In genomic region chr3:85567074-85567676, GRCh38 we compare ENCODE assay signal across 8 cellular contexts.
DNase-seq lines count a peak whose midpoint lies in the region; ATAC-seq and TF ChIP-seq lines count a peak whose summit lies in the region.

No MANE protein-coding gene starts in this region.

- H3K4me3 ChIP-seq in HFF-Myc (replicated peaks; ENCODE audit: low read depth, low read length) (no peak overlapping the region), cardiac fibroblast (replicated peaks in 1 of 2; ENCODE audit: low read depth in 2 of 2, low read length in 2 of 2) (no peak overlapping the region)

- TF ChIP-seq CTCF in HFF-Myc (IDR thresholded peaks at IDR 0.05; ENCODE audit: low read depth, low read length, missing control alignments) (peak; percentile 58), cardiac fibroblast (IDR thresholded peaks at IDR 0.05; ENCODE audit: low read depth, low read length) (peak; percentile 58)

- ATAC-seq in GM18873 (IDR thresholded peaks at IDR 0.05; ENCODE audit: low FRiP score, unreplicated experiment) = no peak

- peak; percentile 28 for DNase-seq in activated CD4-positive, CD25-positive, alpha-beta regulatory T cell treated with anti-CD3 and anti-CD28 coated beads, Interleukin-2, amount 50 U/mL, for 72 hours
- DNase-seq in activated CD4-positive, CD25-positive, alpha-beta regulatory T cell (lab: John Stamatoyannopoulos, UW) = no peak
- DNase-seq in HFF-Myc (ENCODE audit: extremely low read depth, low read depth) (no peak), NCI-H526 treated with DMSO at 0.1 percent for 48 hours (lab: John Stamatoyannopoulos, UW) (peak; percentile 9), cardiac fibroblast (ENCODE audit: low read depth in 2 of 2) (peak; percentile 12 to 65), lung microvascular endothelial cell (ENCODE audit: low read depth in 2 of 2) (peak; percentile 31 to 75), NCI-H226 (no peak)

Comparison
In these comparisons a context has a peak if more than half of its experiments do, and no peak if none do; other contexts are left out.
1. DNase-seq: peak in activated CD4-positive, CD25-positive, alpha-beta regulatory T cell treated with anti-CD3 and anti-CD28 coated beads, Interleukin-2, amount 50 U/mL, for 72 hours (single experiment), NCI-H526 treated with DMSO at 0.1 percent for 48 hours (single experiment), cardiac fibroblast (2 of 2) and lung microvascular endothelial cell (2 of 2); none in activated CD4-positive, CD25-positive, alpha-beta regulatory T cell (0 of 4), HFF-Myc (single experiment) and NCI-H226 (single experiment).